In genomic region chr4:61752617-61753016, GRCh38 we compare ENCODE assay signal across 3 cellular contexts.
TF ChIP-seq lines count a peak whose summit lies in the region.

No MANE protein-coding gene starts in this region.

TF ChIP-seq in GM23338, 12 proteins besides CTCF, POLR2A, EP300 and RAD21:
- TF ChIP-seq ZNF462 (CRISPR knock-in tag; IDR thresholded peaks at IDR 0.05): no peak
- TF ChIP-seq POLR2AphosphoS5 (IDR thresholded peaks at IDR 0.05; ENCODE audit: low read depth): no peak; the same call in 1 of the 2 replicates
- no peak for TF ChIP-seq JUNB (IDR thresholded peaks at IDR 0.05; ENCODE audit: unreplicated experiment)

TF ChIP-seq in WTC11, 78 proteins besides CTCF, POLR2A, EP300 and RAD21:
- TF ChIP-seq, protein P1, sequence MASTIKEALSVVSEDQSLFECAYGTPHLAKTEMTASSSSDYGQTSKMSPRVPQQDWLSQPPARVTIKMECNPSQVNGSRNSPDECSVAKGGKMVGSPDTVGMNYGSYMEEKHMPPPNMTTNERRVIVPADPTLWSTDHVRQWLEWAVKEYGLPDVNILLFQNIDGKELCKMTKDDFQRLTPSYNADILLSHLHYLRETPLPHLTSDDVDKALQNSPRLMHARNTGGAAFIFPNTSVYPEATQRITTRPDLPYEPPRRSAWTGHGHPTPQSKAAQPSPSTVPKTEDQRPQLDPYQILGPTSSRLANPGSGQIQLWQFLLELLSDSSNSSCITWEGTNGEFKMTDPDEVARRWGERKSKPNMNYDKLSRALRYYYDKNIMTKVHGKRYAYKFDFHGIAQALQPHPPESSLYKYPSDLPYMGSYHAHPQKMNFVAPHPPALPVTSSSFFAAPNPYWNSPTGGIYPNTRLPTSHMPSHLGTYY (CRISPR knock-in tag; IDR thresholded peaks at IDR 0.05): 0 out of 2 replicates have a peak, but pooled peaks have one; percentile 32
- TF ChIP-seq ZNF416 (CRISPR knock-in tag; IDR thresholded peaks at IDR 0.05) (0 out of 2 replicates have a peak, but pooled peaks have one; percentile 30), NFE2L1 (CRISPR knock-in tag; IDR thresholded peaks at IDR 0.05) (no peak), ZNF396 (CRISPR knock-in tag; IDR thresholded peaks at IDR 0.05; ENCODE audit: borderline replicate concordance) (no peak), KAT7 (CRISPR knock-in tag; IDR thresholded peaks at IDR 0.05; ENCODE audit: borderline replicate concordance) (no peak), EMX1 (CRISPR knock-in tag; IDR thresholded peaks at IDR 0.05) (peak; percentile 67; the same call in 1 of the 2 replicates), PRRX2 (CRISPR knock-in tag; IDR thresholded peaks at IDR 0.05) (peak; percentile 83; the same call in 1 of the 2 replicates)

TF ChIP-seq in H1, 55 proteins besides CTCF, POLR2A, EP300 and RAD21 (continued from another document):
- TF ChIP-seq ATF3 (IDR thresholded peaks at IDR 0.05; ENCODE audit: insufficient read depth, low read depth, low read length): no peak
- no peak for TF ChIP-seq CHD1 (IDR thresholded peaks at IDR 0.05; ENCODE audit: low read depth, low read length)
